Comparison of ENCODE assay signal across 8 cellular contexts in genomic region chr11:126211236-126212088, GRCh38. TPM values are rescaled to one million over a fixed set of nuclear protein-coding genes. Genes with fewer than 3 reads are reported as not detected.
DNase-seq lines count a peak whose midpoint lies in the region; FAIRE-seq and TF ChIP-seq lines count a peak whose summit lies in the region.

Gene FAM118B (plus strand): TSS chr11:126211782. CDS start chr11:126235002, 23,220 bp downstream.
A gene with protein sequence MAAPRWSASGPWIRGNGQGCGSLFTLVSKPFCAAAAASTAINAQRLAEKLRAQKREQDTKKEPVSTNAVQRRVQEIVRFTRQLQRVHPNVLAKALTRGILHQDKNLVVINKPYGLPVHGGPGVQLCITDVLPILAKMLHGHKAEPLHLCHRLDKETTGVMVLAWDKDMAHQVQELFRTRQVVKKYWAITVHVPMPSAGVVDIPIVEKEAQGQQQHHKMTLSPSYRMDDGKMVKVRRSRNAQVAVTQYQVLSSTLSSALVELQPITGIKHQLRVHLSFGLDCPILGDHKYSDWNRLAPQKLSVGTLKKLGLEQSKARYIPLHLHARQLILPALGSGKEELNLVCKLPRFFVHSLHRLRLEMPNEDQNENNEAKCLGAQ (minus strand): TSS chr11:126211650. CDS start chr11:126211638, 12 bp downstream.

- in situ Hi-C loops in SK-MEL-5 (cut with HindIII; ENCODE audit: low pct_unique_long_range_greater_than_20kb, low sequenced_read_pairs) = loop anchor here (25.0 kb wide), 1 partner anchor 299 kb away; the partner anchor contains the start of genes DDX25 and PUS3

- H3K27me3 Mint-ChIP-seq in HFFc6 (ENCODE audit: insufficient read depth) = peaks cover 9% of the 10 kb centered on the region

- H3K36me3 Mint-ChIP-seq in HFFc6 (ENCODE audit: low read depth) = peaks cover 4% of the 10 kb centered on the region; the same call in 1 of the 2 replicates

- TF ChIP-seq CTCF in HFFc6 (IDR thresholded peaks at IDR 0.05) (no peak), neutrophil (IDR thresholded peaks at IDR 0.05) (no peak), subcutaneous adipose tissue (IDR thresholded peaks at IDR 0.05; ENCODE audit: low read depth) (no peak)

- H3K27ac ChIP-seq in neutrophil = peak within 1 kb of the TSS; percentile 61

- H3K4me1 Mint-ChIP-seq in HFFc6 (ENCODE audit: low read depth) = peaks cover 26% of the 10 kb centered on the region

- peaks cover 26 to 30% of the 10 kb centered on the region in 2 experiments for H3K4me1 ChIP-seq in neutrophil (ENCODE audit: control insufficient read depth in 1 of 2, insufficient read depth in 1 of 2, low read depth in 1 of 2, low read length in 1 of 2)

- H3K27ac Mint-ChIP-seq in HFFc6 = peak within 1 kb of the TSS; percentile 86

- peak within 1 kb of the TSS; percentile 69 to 92 for H3K4me3 ChIP-seq in neutrophil (ENCODE audit: low read depth in 1 of 2, low read length in 1 of 2)

- DNase-seq in GM04504 (ENCODE audit: low read depth) (peak; percentile 89), HFFc6 (peak; percentile 96), NAMALWA (ENCODE audit: low spot score) (peak; percentile 97), SK-MEL-5 (ENCODE audit: low read depth, low spot score) (peak; percentile 93), frontal cortex (ENCODE audit: low spot score in 2 of 2) (peak; percentile 91 to 98)
- peak; percentile 99 for DNase-seq in activated naive CD4-positive, alpha-beta T cell treated with Interleukin-2 at 50 U/mL for 16 hours

- H3K9me3 ChIP-seq in neutrophil = no peaks in the 10 kb centered on the region

- FAIRE-seq in frontal cortex (lab: Jason Lieb, UNC) = no peak

- H3K36me3 ChIP-seq in neutrophil = peaks cover 8% of the 10 kb centered on the region

- H3K27me3 ChIP-seq in neutrophil = no peaks in the 10 kb centered on the region

- H3K4me3 Mint-ChIP-seq in HFFc6 = peak within 1 kb of the TSS; percentile 92

- H3K9me3 Mint-ChIP-seq in HFFc6 = no peaks in the 10 kb centered on the region

RNA-seq across cellular contexts. Expression of gene FAM118B, which starts in this region (rescaled TPM):
- 10 to 100 TPM; 16.4 to 19.6 (median 17.8) TPM for total RNA-seq in HFFc6 (2021; fragmentation: NEBNext Ultra II Directional; extraction: Animal tissue kit (Norgen Biotek cat#: 25700))
- 22.8 and 29.9 TPM in 2 replicates for total RNA-seq in SK-MEL-5 (2014; rRNA removed; shearing (Covaris generic))
- 17.2 and 19.7 TPM in 2 replicates for polyA plus RNA-seq in SK-MEL-5 (2015; cell fraction: cytosol; rRNA removed)
- 8.8 and 11.5 TPM in 2 replicates for polyA plus RNA-seq in SK-MEL-5 (2015; cell fraction: nucleus; rRNA removed)
- 20.0 TPM for total RNA-seq in frontal cortex
- 10 to 100 TPM in 3 of 4 donors, 1 to 10 TPM in 1; 9.6 to 21.7 (median 16.6) TPM for total RNA-seq in subcutaneous adipose tissue

RNA-seq across cellular contexts. Expression of the second gene that starts in this region (rescaled TPM):
- total RNA-seq in HFFc6 (2021; fragmentation: NEBNext Ultra II Directional; extraction: Animal tissue kit (Norgen Biotek cat#: 25700)) = 10 to 100 TPM; 18.8 to 20.9 (median 19.6) TPM
- 23.3 and 23.6 TPM in 2 replicates for total RNA-seq in SK-MEL-5 (2014; rRNA removed; shearing (Covaris generic))
- polyA plus RNA-seq in SK-MEL-5 (2015; cell fraction: cytosol; rRNA removed) = 15.3 and 16.2 TPM in 2 replicates
- polyA plus RNA-seq in SK-MEL-5 (2015; cell fraction: nucleus; rRNA removed) = 109 and 123 TPM in 2 replicates
- total RNA-seq in frontal cortex (36.3 TPM), subcutaneous adipose tissue (10 to 100 TPM; 13.7 to 35.4 (median 26.7) TPM)

Comparison
In these comparisons a context has a peak if more than half of its experiments do, and no peak if none do; other contexts are left out.
1. Peak in every context shown above with its lines: DNase-seq, H3K4me3 ChIP-seq and H3K27ac ChIP-seq.